11 cellular contexts compared by ENCODE assay signal in genomic region chr1:248842781-248843331, GRCh38. TPM values are rescaled to one million over a fixed set of nuclear protein-coding genes. Genes with fewer than 3 reads are reported as not detected.
A peak's percentile ranks its signal among the peaks of the same experiment; 100 is the strongest.
DNase-seq lines count a peak whose midpoint lies in the region; TF ChIP-seq lines count a peak whose summit lies in the region.
"Had no signal": no experiment of that assay in that cellular context is flagged by ENCODE, and none has a peak within 500 bp of the region (broad histone marks: within the 10 kb centered on the region; RNA-seq: fewer than 3 reads in every experiment).

No MANE protein-coding gene starts in this region.

- no peak overlapping the region for H2BK12ac ChIP-seq in trophoblast cell (ENCODE audit: low read length)

- peaks cover 7% of the 10 kb centered on the region for H3K79me2 ChIP-seq in trophoblast cell (ENCODE audit: control insufficient read depth, insufficient read depth, low read length, poor library complexity)

- H3K36me3 ChIP-seq in trophoblast cell (ENCODE audit: control insufficient read depth in 1 of 2, insufficient read depth in 2 of 2, low read length in 2 of 2), result peaks cover 27 to 40% of the 10 kb centered on the region in 2 experiments

- H4K8ac ChIP-seq in trophoblast cell (ENCODE audit: low read depth, low read length), result no peak overlapping the region

- H3K79me1 ChIP-seq in trophoblast cell (ENCODE audit: low read length), result peaks cover 12% of the 10 kb centered on the region

- H2BK5ac ChIP-seq in trophoblast cell (ENCODE audit: low read depth, low read length, poor library complexity), result no peak overlapping the region

- H3K4me3 ChIP-seq in GM12865 (ENCODE audit: low read depth, low read length) (no peak overlapping the region), trophoblast cell (ENCODE audit: low read depth, low read length) (no peak overlapping the region)

- H4K91ac ChIP-seq in trophoblast cell (ENCODE audit: low read depth, low read length), result no peak overlapping the region

- no peak overlapping the region for H2AFZ ChIP-seq in trophoblast cell (ENCODE audit: insufficient read depth, low read length, poor library complexity)

- no peak overlapping the region for H3K14ac ChIP-seq in trophoblast cell (ENCODE audit: low read length)

- peaks cover 0 to 4% of the 10 kb centered on the region in 2 experiments for H3K4me1 ChIP-seq in trophoblast cell (ENCODE audit: control insufficient read depth in 1 of 2, insufficient read depth in 2 of 2, low read length in 2 of 2)

- H3K9ac ChIP-seq in trophoblast cell (ENCODE audit: low read length), result no peak overlapping the region

- H2BK120ac ChIP-seq in trophoblast cell (ENCODE audit: insufficient read depth, low read length, poor library complexity), result no peak overlapping the region

- no peak overlapping the region for H3K18ac ChIP-seq in trophoblast cell (ENCODE audit: low read length)

- TF ChIP-seq CTCF in GM12865 (IDR thresholded peaks at IDR 0.05; ENCODE audit: insufficient read depth, low read depth, low read length, missing control alignments) (no peak), GM20000 (IDR thresholded peaks at IDR 0.05; ENCODE audit: extremely low read depth, missing control alignments) (no peak)

- DNase-seq in GM12865 (ENCODE audit: low read depth) (peak; percentile 90), GM20000 (ENCODE audit: low spot score) (peak; percentile 50), HPDE6-E6E7 (ENCODE audit: extremely low spot score) (peak; percentile 85), trophoblast cell (no peak), NCI-H345 treated with DMSO at 0.1 percent for 48 hours (lab: John Stamatoyannopoulos, UW; ENCODE audit: unreplicated experiment) (no peak), NCI-H1436 treated with DMSO at 0.1 percent for 48 hours (lab: John Stamatoyannopoulos, UW) (no peak), NCI-H1694 (lab: John Stamatoyannopoulos, UW) (no peak)
- DNase-seq in activated naive CD4-positive, alpha-beta T cell (lab: John Stamatoyannopoulos, UW), result no peak
- DNase-seq: activated CD4-positive, alpha-beta T cell treated with anti-CD3 and anti-CD28 coated beads for 36 hours; effector CD8-positive, alpha-beta T cell; nephron progenitor cell had no signal

- no peaks in the 10 kb centered on the region for H3K9me3 ChIP-seq in trophoblast cell (ENCODE audit: insufficient read depth, low read depth, low read length)

- no peaks in the 10 kb centered on the region for H3K27me3 ChIP-seq in trophoblast cell (ENCODE audit: insufficient read depth, low read length)

- no peak overlapping the region for H3K27ac ChIP-seq in trophoblast cell (ENCODE audit: low read depth, low read length)

- no peak overlapping the region for H2AK5ac ChIP-seq in trophoblast cell (ENCODE audit: low read length)

- no CpG with 5 or more reads among the region's 8 CpGs for WGBS in trophoblast cell (ENCODE audit: extremely low coverage, insufficient coverage, insufficient read length)

- no peak overlapping the region for H3K23ac ChIP-seq in trophoblast cell (ENCODE audit: low read length)

- H3K4ac ChIP-seq in trophoblast cell (ENCODE audit: low read depth, low read length), result peak overlapping the region; percentile 8

- no peak overlapping the region for H4K12ac ChIP-seq in trophoblast cell (ENCODE audit: low read depth, low read length)

- no peak overlapping the region for H3K4me2 ChIP-seq in trophoblast cell (ENCODE audit: low read length)

RNA-seq across cellular contexts. Expression of gene ZNF672, which starts 4.8 kb away (rescaled TPM):
- polyA plus RNA-seq in trophoblast cell (2013), result 40.2 and 42.1 TPM in 2 replicates

RNA-seq across cellular contexts. Expression of gene ZNF692, which starts 16.0 kb away (rescaled TPM):
- 23.6 and 24.7 TPM in 2 replicates for polyA plus RNA-seq in trophoblast cell (2013)

RNA-seq across cellular contexts. Expression of gene SH3BP5L, which starts 17.1 kb away (rescaled TPM):
- 21.2 and 22.7 TPM in 2 replicates for polyA plus RNA-seq in trophoblast cell (2013)

Comparison
In these comparisons a context has a peak if more than half of its experiments do, and no peak if none do; other contexts are left out.
1. DNase-seq: peak in GM12865 (single experiment), GM20000 (single experiment) and HPDE6-E6E7 (single experiment); none in trophoblast cell (0 of 2), NCI-H345 treated with DMSO at 0.1 percent for 48 hours (single experiment), NCI-H1436 treated with DMSO at 0.1 percent for 48 hours (single experiment), NCI-H1694 (single experiment) and activated naive CD4-positive, alpha-beta T cell (0 of 4).